Comparison of ENCODE assay signal across 28 cellular contexts in the genomic region with DNA sequence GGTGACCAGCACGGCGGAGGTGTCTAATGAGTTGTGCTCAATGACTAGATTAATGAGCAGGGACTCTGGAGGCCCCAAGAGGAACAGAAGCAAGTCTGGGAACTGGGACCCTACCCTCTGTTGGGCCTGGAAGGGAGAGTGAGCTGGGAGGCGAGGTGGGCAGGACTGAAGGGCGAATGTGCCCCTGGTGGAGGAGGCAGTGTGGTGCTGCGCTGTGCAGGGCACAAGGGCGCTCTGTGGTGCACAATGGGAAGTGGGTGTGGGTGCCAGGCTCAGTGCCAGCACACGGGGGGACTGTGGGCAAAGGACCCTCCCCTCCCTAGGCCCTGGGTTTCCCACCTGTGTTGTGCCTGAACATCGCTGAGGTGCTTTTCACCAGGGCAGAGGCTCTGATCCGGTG.
"Had no signal": no experiment of that assay in that cellular context is flagged by ENCODE, and none has a peak within 500 bp of the region (broad histone marks: within the 10 kb centered on the region; RNA-seq: fewer than 3 reads in every experiment).

No MANE protein-coding gene starts in this region.

- H3K4me1 ChIP-seq: breast epithelium, prostate gland, suprapubic skin had no signal

- H3K36me3 Mint-ChIP-seq: activated CD8-positive, alpha-beta memory T cell treated with anti-CD3 and anti-CD28 coated beads, Interleukin-2, amount 10 ng/mL, durations not matched to agents 7 days and 5 days; activated naive CD4-positive, alpha-beta T cell treated with anti-CD3 and anti-CD28 coated beads, Interleukin-2, amount 50 U/mL, for 24 hours; stimulated activated memory B cell treated with anti-CD40 and anti-IgM and Interleukin-4, amounts not matched to agents 10 μg/mL and 1 μg/mL and 100 μg/mL, for 72 hours; WTC11 had no signal

- H3K27me3 ChIP-seq: breast epithelium, esophagus squamous epithelium, left lung, ovary, suprapubic skin had no signal

- H3K27ac ChIP-seq: breast epithelium, epithelial cell of prostate, esophagus squamous epithelium, left lung, lower lobe of right lung, ovary, prostate gland, sigmoid colon, suprapubic skin, tibial artery had no signal

- H3K27ac Mint-ChIP-seq: activated CD8-positive, alpha-beta memory T cell treated with anti-CD3 and anti-CD28 coated beads, Interleukin-2, amount 10 ng/mL, durations not matched to agents 7 days and 5 days; activated CD8-positive, alpha-beta T cell treated with anti-CD3 and anti-CD28 coated beads for 36 hours; activated naive CD4-positive, alpha-beta T cell treated with anti-CD3 and anti-CD28 coated beads, Interleukin-2, amount 50 U/mL, for 24 hours; activated T-helper 2 cell treated with anti-CD3 and anti-CD28 coated beads, Interferon-gamma antibody, Interleukin-2, Interleukin-4, amounts not matched to agents 10 μg/mL and 5 μg/mL and 100 μg/mL, durations not matched to agents 14 hours and 24 hours and 36 hours; dendritic cell treated with granulocyte-macrophage colony-stimulating factor and Interleukin-4, amounts not matched to agents 40 ng/mL and 50 ng/mL, for 4 days; nephron; stimulated activated memory B cell treated with anti-CD40 and anti-IgM and Interleukin-4, amounts not matched to agents 10 μg/mL and 1 μg/mL and 100 μg/mL, for 72 hours; WTC11 had no signal

- ATAC-seq: activated CD8-positive, alpha-beta memory T cell treated with anti-CD3 and anti-CD28 coated beads, Interleukin-2, amount 10 ng/mL, durations not matched to agents 7 days and 5 days; activated CD8-positive, alpha-beta T cell treated with anti-CD3 and anti-CD28 coated beads for 36 hours; left lung; lower lobe of right lung; mucosa of descending colon; stimulated activated memory B cell treated with anti-CD40 and anti-IgM and Interleukin-4, amounts not matched to agents 10 μg/mL and 1 μg/mL and 100 μg/mL, for 72 hours; WTC11 had no signal

- DNase-seq: activated CD4-positive, alpha-beta T cell treated with anti-CD3 and anti-CD28 coated beads for 1 hour; activated CD4-positive, alpha-beta T cell treated with anti-CD3 and anti-CD28 coated beads, Interleukin-2, amount 50 U/mL, for 1 hour; activated CD8-positive, alpha-beta memory T cell treated with anti-CD3 and anti-CD28 coated beads, Interleukin-2, amount 10 ng/mL, durations not matched to agents 7 days and 5 days; activated CD8-positive, alpha-beta T cell treated with anti-CD3 and anti-CD28 coated beads for 36 hours; activated T-cell treated with anti-CD3 and anti-CD28 coated beads, Interleukin-2, amount 50 U/mL, for 48 hours; central memory CD4-positive, alpha-beta T cell; esophagus squamous epithelium; left lung; lower lobe of right lung; mesenchymal stem cell; mucosa of descending colon; ovary; retina; sigmoid colon; small intestine; stimulated activated CD4-positive, alpha-beta T cell treated with anti-CD3 and anti-CD28 coated beads, Interleukin-4, amount 100 ng/mL, for 24 hours; T-helper 2 cell; tibial artery had no signal

- H3K9me3 ChIP-seq: breast epithelium, esophagus squamous epithelium, left lung, lower lobe of right lung, mucosa of descending colon, ovary, prostate gland, sigmoid colon, suprapubic skin, tibial artery had no signal

- H3K36me3 ChIP-seq: breast epithelium, esophagus squamous epithelium, left lung, lower lobe of right lung, ovary, prostate gland, sigmoid colon, suprapubic skin, tibial artery had no signal

- H3K4me1 Mint-ChIP-seq: activated CD8-positive, alpha-beta memory T cell treated with anti-CD3 and anti-CD28 coated beads, Interleukin-2, amount 10 ng/mL, durations not matched to agents 7 days and 5 days; activated naive CD4-positive, alpha-beta T cell treated with anti-CD3 and anti-CD28 coated beads, Interleukin-2, amount 50 U/mL, for 24 hours had no signal

- H3K9me3 Mint-ChIP-seq: activated CD8-positive, alpha-beta T cell treated with anti-CD3 and anti-CD28 coated beads for 36 hours; activated naive CD4-positive, alpha-beta T cell treated with anti-CD3 and anti-CD28 coated beads, Interleukin-2, amount 50 U/mL, for 24 hours; activated T-helper 2 cell treated with anti-CD3 and anti-CD28 coated beads, Interferon-gamma antibody, Interleukin-2, Interleukin-4, amounts not matched to agents 10 μg/mL and 5 μg/mL and 100 μg/mL, durations not matched to agents 14 hours and 24 hours and 36 hours; dendritic cell treated with granulocyte-macrophage colony-stimulating factor and Interleukin-4, amounts not matched to agents 40 ng/mL and 50 ng/mL, for 4 days; nephron; stimulated activated memory B cell treated with anti-CD40 and anti-IgM and Interleukin-4, amounts not matched to agents 10 μg/mL and 1 μg/mL and 100 μg/mL, for 72 hours; WTC11 had no signal

- H3K27me3 Mint-ChIP-seq: activated CD8-positive, alpha-beta T cell treated with anti-CD3 and anti-CD28 coated beads for 36 hours; activated naive CD4-positive, alpha-beta T cell treated with anti-CD3 and anti-CD28 coated beads, Interleukin-2, amount 50 U/mL, for 24 hours; dendritic cell treated with granulocyte-macrophage colony-stimulating factor and Interleukin-4, amounts not matched to agents 40 ng/mL and 50 ng/mL, for 4 days had no signal

- H3K4me3 Mint-ChIP-seq: activated CD8-positive, alpha-beta memory T cell treated with anti-CD3 and anti-CD28 coated beads, Interleukin-2, amount 10 ng/mL, durations not matched to agents 7 days and 5 days; activated CD8-positive, alpha-beta T cell treated with anti-CD3 and anti-CD28 coated beads for 36 hours; activated naive CD4-positive, alpha-beta T cell treated with anti-CD3 and anti-CD28 coated beads, Interleukin-2, amount 50 U/mL, for 24 hours; dendritic cell treated with granulocyte-macrophage colony-stimulating factor and Interleukin-4, amounts not matched to agents 40 ng/mL and 50 ng/mL, for 4 days; nephron; stimulated activated memory B cell treated with anti-CD40 and anti-IgM and Interleukin-4, amounts not matched to agents 10 μg/mL and 1 μg/mL and 100 μg/mL, for 72 hours; WTC11 had no signal

- H3K4me3 ChIP-seq: breast epithelium, esophagus squamous epithelium, left lung, lower lobe of right lung, mucosa of descending colon, ovary, prostate gland, sigmoid colon, suprapubic skin, tibial artery had no signal
